In genomic region chr6:27507041-27507956, GRCh38 we compare ENCODE assay signal across 23 cellular contexts. TPM values are rescaled to one million over a fixed set of nuclear protein-coding genes. Genes with fewer than 3 reads are reported as not detected.
DNase-seq lines count a peak whose midpoint lies in the region; ATAC-seq, FAIRE-seq and TF ChIP-seq lines count a peak whose summit lies in the region.
"Had no signal": no experiment of that assay in that cellular context is flagged by ENCODE, and none has a peak within 500 bp of the region (broad histone marks: within the 10 kb centered on the region; RNA-seq: fewer than 3 reads in every experiment).

No MANE protein-coding gene starts in this region.

- H3K27me3 ChIP-seq in HCT116 (ENCODE audit: insufficient read depth, low read length) = no peaks in the 10 kb centered on the region
- H3K27me3 ChIP-seq in OCI-LY3 (ENCODE audit: low read depth, low read length) = no peaks in the 10 kb centered on the region
- H3K27me3 ChIP-seq in K562 (ENCODE audit: control insufficient read depth in 2 of 2, insufficient read depth in 2 of 2, low read length in 2 of 2) = no peaks in the 10 kb centered on the region
- H3K27me3 ChIP-seq in H7 (ENCODE audit: control insufficient read depth, insufficient read depth, low read length) = no peaks in the 10 kb centered on the region

- H3K4me2 ChIP-seq in HCT116 (ENCODE audit: low read length) = peak overlapping the region; percentile 40
- peak overlapping the region; percentile 90 for H3K4me2 ChIP-seq in OCI-LY3 (ENCODE audit: low read length)
- peak overlapping the region; percentile 14; the same call in 1 of the 2 replicates for H3K4me2 ChIP-seq in K562 (ENCODE audit: insufficient read depth, low read length)

- H4K20me1 ChIP-seq in HCT116 (ENCODE audit: insufficient read depth) (no peaks in the 10 kb centered on the region), OCI-LY3 (ENCODE audit: insufficient read depth, low read length) (no peaks in the 10 kb centered on the region), K562 (replicated peaks; ENCODE audit: control insufficient read depth, insufficient read depth, low read length) (no peaks in the 10 kb centered on the region; the same call in 1 of the 2 replicates)

- H2AFZ ChIP-seq in HCT116 (ENCODE audit: low read depth, low read length, poor library complexity, severe bottlenecking) = peak overlapping the region; percentile 78
- no peak overlapping the region for H2AFZ ChIP-seq in OCI-LY3 (ENCODE audit: low read depth, low read length)
- peak overlapping the region; percentile 18 for H2AFZ ChIP-seq in K562 (ENCODE audit: low read depth, low read length)

- BruUV-seq in HCT116 (replicated peaks; lab: Mats Ljungman, UMichigan) = no TSS peak
- BruUV-seq in K562 (replicated peaks; lab: Mats Ljungman, UMichigan) = no TSS peak

- no peaks in the 10 kb centered on the region for H3K36me3 ChIP-seq in HCT116 (ENCODE audit: control insufficient read depth in 1 of 2, insufficient read depth in 2 of 2, low read length in 2 of 2)
- no peaks in the 10 kb centered on the region for H3K36me3 ChIP-seq in OCI-LY3 (replicated peaks; ENCODE audit: low read depth, low read length)
- no peaks in the 10 kb centered on the region for H3K36me3 ChIP-seq in K562 (ENCODE audit: control insufficient read depth, insufficient read depth, low read length)
- no peaks in the 10 kb centered on the region for H3K36me3 ChIP-seq in H7 (replicated peaks; ENCODE audit: control insufficient read depth, insufficient read depth, low read length)
- H3K36me3 ChIP-seq: BE2C had no signal

- peaks cover 24% of the 10 kb centered on the region for H3K36me3 Mint-ChIP-seq in stimulated activated effector memory CD8-positive, alpha-beta T cell treated with anti-CD3 and anti-CD28 coated beads, Interleukin-12 subunit alpha, Interleukin-12 subunit beta, amount 100 ng/mL, for 72 hours

- no peak overlapping the region for H3K4me3 ChIP-seq in HCT116 (replicated peaks in 1 of 2; ENCODE audit: low read depth in 1 of 2, low read length in 2 of 2)
- no peak overlapping the region for H3K4me3 ChIP-seq in OCI-LY3 (ENCODE audit: low read length)
- no peak overlapping the region for H3K4me3 ChIP-seq in K562
- H3K4me3 ChIP-seq in H7 (ENCODE audit: insufficient read depth, low read depth, low read length) = no peak overlapping the region

- FAIRE-seq in K562 (lab: Jason Lieb, UNC) = no peak
- FAIRE-seq: GM12891 had no signal

- ATAC-seq in HCT116 = no peak
- no peak for ATAC-seq in K562
- ATAC-seq in HG03196 (IDR thresholded peaks at IDR 0.05; ENCODE audit: unreplicated experiment) = no peak
- ATAC-seq in stimulated activated effector memory CD8-positive, alpha-beta T cell treated with anti-CD3 and anti-CD28 coated beads, Interleukin-12 subunit alpha, Interleukin-12 subunit beta, amount 100 ng/mL, for 72 hours = no peak
- no peak for ATAC-seq in HG02852 (IDR thresholded peaks at IDR 0.05; ENCODE audit: unreplicated experiment)

- H3K9me3 ChIP-seq in HCT116 (ENCODE audit: control insufficient read depth in 1 of 2, insufficient read depth in 1 of 2, low read depth in 1 of 2, low read length in 2 of 2) (no peaks in the 10 kb centered on the region), OCI-LY3 (ENCODE audit: insufficient read depth, low read length) (no peaks in the 10 kb centered on the region), K562 (replicated peaks; ENCODE audit: control insufficient read depth, insufficient read depth, low read depth, low read length) (no peaks in the 10 kb centered on the region)
- H3K9me3 ChIP-seq: BE2C had no signal

- RAD21 ChIA-PET in HCT116 (lab: Charles Lee; ENCODE audit: low non-redundant PET in 1 of 2, low total read pairs in 2 of 2, uncharacterized antibody in 2 of 2, unreplicated experiment in 2 of 2) = no interaction called here

- in situ Hi-C loops in K562 (cut with MboI) = no loop called here

- no peak for TF ChIP-seq EP300 in K562 (IDR thresholded peaks at IDR 0.05; ENCODE audit: low read length)

- no peaks in the 10 kb centered on the region for H3K9me3 Mint-ChIP-seq in stimulated activated effector memory CD8-positive, alpha-beta T cell treated with anti-CD3 and anti-CD28 coated beads, Interleukin-12 subunit alpha, Interleukin-12 subunit beta, amount 100 ng/mL, for 72 hours
- H3K9me3 Mint-ChIP-seq: T-helper 1 cell treated with Interleukin-12 subunit alpha and Interleukin-12 subunit beta and Interleukin-4 antibody, amounts not matched to agents 30 μg/mL and 1 μg/mL, for 36 hours had no signal

- no peak for TF ChIP-seq CTCF in HCT116 (IDR thresholded peaks at IDR 0.05 in 2 of 3, conservative IDR thresholded peaks at IDR 0.05 in 1 of 3; ENCODE audit: borderline replicate concordance in 1 of 3, insufficient read depth in 1 of 3, low read depth in 2 of 3, low read length in 2 of 3)
- no peak for TF ChIP-seq CTCF in OCI-LY3 (IDR thresholded peaks at IDR 0.05; ENCODE audit: low read depth, low read length)
- no peak for TF ChIP-seq CTCF in K562 (IDR thresholded peaks at IDR 0.05 in 2 of 3, conservative IDR thresholded peaks at IDR 0.05 in 1 of 3; ENCODE audit: insufficient read depth in 2 of 3, low read depth in 1 of 3, low read length in 3 of 3)

- H3K9ac ChIP-seq in HCT116 (ENCODE audit: low read length) (no peak overlapping the region), OCI-LY3 (ENCODE audit: low read length) (no peak overlapping the region), K562 (ENCODE audit: insufficient read depth in 1 of 2, low read depth in 2 of 2, low read length in 2 of 2) (no peak overlapping the region)

- WGBS in K562 (ENCODE audit: insufficient coverage, low coverage, missing lambda C conversion rate) = 32% methylated on average over 8 of the region's 9 CpGs

- peaks cover 2% of the 10 kb centered on the region for H3K9me1 ChIP-seq in K562 (ENCODE audit: control insufficient read depth, insufficient read depth, low read length)

- CTCF ChIA-PET in HCT116 (lab: Charles Lee) (interaction anchor here (2.0 to 3.8 kb wide), 2 partner anchors 12 to 245 kb away, joined by 11 to 12 read pairs; no protein-coding TSS in a partner anchor), K562 (lab: Yijun Ruan, JAX; ENCODE audit: low intra/inter-chr PET ratio) (no interaction called here)

- H3K4me1 ChIP-seq in HCT116 (ENCODE audit: control insufficient read depth in 1 of 2, insufficient read depth in 2 of 2, low read length in 2 of 2) (peaks cover 7 to 30% of the 10 kb centered on the region in 2 experiments; a peak in 3 of 4 replicates), OCI-LY3 (ENCODE audit: low read length) (peaks cover 36% of the 10 kb centered on the region), K562 (replicated peaks in 1 of 2; ENCODE audit: control insufficient read depth in 2 of 2, insufficient read depth in 2 of 2, low read length in 2 of 2) (peaks cover 8 to 29% of the 10 kb centered on the region in 2 experiments)

- no peak overlapping the region for H3K4me3 Mint-ChIP-seq in stimulated activated effector memory CD8-positive, alpha-beta T cell treated with anti-CD3 and anti-CD28 coated beads, Interleukin-12 subunit alpha, Interleukin-12 subunit beta, amount 100 ng/mL, for 72 hours
- H3K4me3 Mint-ChIP-seq: T-helper 1 cell treated with Interleukin-12 subunit alpha and Interleukin-12 subunit beta and Interleukin-4 antibody, amounts not matched to agents 30 μg/mL and 1 μg/mL, for 36 hours had no signal

- TF ChIP-seq RAD21 in HCT116 (IDR thresholded peaks at IDR 0.05; ENCODE audit: low read depth) (no peak), K562 (CRISPR knock-in tag; conservative IDR thresholded peaks at IDR 0.05 in 1 of 2, IDR thresholded peaks at IDR 0.05 in 1 of 2) (no peak)

- POLR2A ChIA-PET in HCT116 (lab: Charles Lee) (interaction anchor here (1.2 kb wide), 1 partner anchor 34 kb away, joined by 3 read pairs; the partner anchor contains the start of gene ZNF184), K562 (lab: Yijun Ruan, JAX) (interaction anchor here (1.0 to 5.6 kb wide), 6 partner anchors 11 to 270 kb away, joined by 3 to 35 read pairs (median 4); no protein-coding TSS in a partner anchor)

- H3K27ac Mint-ChIP-seq in stimulated activated effector memory CD8-positive, alpha-beta T cell treated with anti-CD3 and anti-CD28 coated beads, Interleukin-12 subunit alpha, Interleukin-12 subunit beta, amount 100 ng/mL, for 72 hours = no peak overlapping the region
- H3K27ac Mint-ChIP-seq: T-helper 1 cell treated with Interleukin-12 subunit alpha and Interleukin-12 subunit beta and Interleukin-4 antibody, amounts not matched to agents 30 μg/mL and 1 μg/mL, for 36 hours had no signal

- no peak overlapping the region for H3K27ac ChIP-seq in HCT116 (ENCODE audit: low read depth, low read length)
- H3K27ac ChIP-seq in OCI-LY3 (ENCODE audit: low read length) = no peak overlapping the region
- no peak overlapping the region for H3K27ac ChIP-seq in K562 (ENCODE audit: extremely low read depth, low read depth, low read length)
- H3K27ac ChIP-seq: HL-60 had no signal

- H3K4me1 Mint-ChIP-seq in stimulated activated effector memory CD8-positive, alpha-beta T cell treated with anti-CD3 and anti-CD28 coated beads, Interleukin-12 subunit alpha, Interleukin-12 subunit beta, amount 100 ng/mL, for 72 hours = peaks cover 25% of the 10 kb centered on the region

- H3K79me2 ChIP-seq in HCT116 (ENCODE audit: insufficient read depth, low read length) (no peaks in the 10 kb centered on the region), OCI-LY3 (ENCODE audit: low read length) (no peaks in the 10 kb centered on the region), K562 (ENCODE audit: control insufficient read depth, insufficient read depth, low read length) (no peaks in the 10 kb centered on the region)

- no peaks in the 10 kb centered on the region for H3K9me2 ChIP-seq in HCT116 (ENCODE audit: insufficient read depth)

- peak; percentile 35 for DNase-seq in ELR (ENCODE audit: low read depth)
- no peak for DNase-seq in HCT116 (ENCODE audit: low read depth, low spot score)
- no peak for DNase-seq in K562 (ENCODE audit: extremely low read depth in 1 of 4, low spot score in 3 of 4)
- no peak for DNase-seq in H7
- DNase-seq in stimulated activated effector memory CD8-positive, alpha-beta T cell treated with anti-CD3 and anti-CD28 coated beads, Interleukin-12 subunit alpha, Interleukin-12 subunit beta, amount 100 ng/mL, for 72 hours (ENCODE audit: low spot score in 2 of 2) = no peak
- DNase-seq: BE2C, DMS79, GOT3, IMR-90, Karpas-422, NCI-H1092 treated with DMSO at 0.1 percent for 48 hours, NCI-H1436 treated with DMSO at 0.1 percent for 48 hours, NCI-H2029, NCI-H226, NCI-H524, NCI-H774, Right ventricle myocardium superior had no signal

- TF ChIP-seq POLR2A in HCT116 (IDR thresholded peaks at IDR 0.05; ENCODE audit: borderline replicate concordance, extremely low read depth, insufficient read depth, insufficient read length) (no peak), K562 (conservative IDR thresholded peaks at IDR 0.05) (no peak)

- intact Hi-C loops in HCT116 (cut with micrococcal nuclease) = no loop called here
- intact Hi-C loops in K562 (cut with micrococcal nuclease) = loop anchor here (10.0 kb wide), 1 partner anchor 388 kb away; a partner anchor contains a TSS

RNA-seq across cellular contexts. Expression of gene ZNF184, which starts 34.4 kb away (rescaled TPM):
- total RNA-seq in HCT116 (2021; ENCODE audit: unreplicated experiment) (9.4 TPM), K562 (2014; rRNA removed) (10.2 and 11.2 TPM in 2 replicates), K562 (2014; rRNA removed; fragmentation: Illumina TruSeq; extraction: Trizol) (21.6 and 25.5 TPM in 2 replicates), K562 (2015; rRNA removed; fragmentation: Illumina TruSeq; extraction: Trizol) (22.1 and 22.2 TPM in 2 replicates), K562 (2021) (10.7 and 11.0 TPM in 2 replicates)
- 2.5 and 3.9 TPM in 2 replicates for polyA plus RNA-seq in HCT116 (2012)
- total RNA-seq in K562 (2011; cell fraction: chromatin; rRNA removed; ENCODE audit: low replicate concordance) = 6.7 and 29.3 TPM in 2 replicates
- 3.5 and 7.0 TPM in 2 replicates for total RNA-seq in K562 (2011; cell fraction: nucleolus; rRNA removed)
- total RNA-seq in K562 (2011; cell fraction: nucleoplasm; rRNA removed) = 6.2 and 9.2 TPM in 2 replicates
- polyA plus RNA-seq in K562 (2011; rRNA removed) (11.6 and 13.8 TPM in 2 replicates), K562 (2014; fragmentation: Illumina TruSeq; extraction: Trizol) (12.8 and 16.2 TPM in 2 replicates), K562 (2014; fragmentation: Nextera tagmentation; extraction: Ambion mirVana) (10 to 100 TPM in 1 of 2 experiments, 1 to 10 TPM in 1; 7.6 to 12.8 TPM), K562 (2014; rRNA removed) (7.7 and 9.0 TPM in 2 replicates)
- polyA plus RNA-seq in K562 (2011; cell fraction: cytosol; rRNA removed) = 1.7 and 4.6 TPM in 2 replicates
- 4.5 and 9.0 TPM in 2 replicates for polyA plus RNA-seq in K562 (2011; cell fraction: nucleus; rRNA removed)
- 7.6 and 9.3 TPM in 2 replicates for polyA plus RNA-seq in K562 (2012)
- polyA minus RNA-seq in K562 (2011; rRNA and poly(A)+ RNA removed) = 18.5 and 30.8 TPM in 2 replicates
- polyA minus RNA-seq in K562 (2011; cell fraction: cytosol; rRNA and poly(A)+ RNA removed) = 7.3 and 7.5 TPM in 2 replicates
- 6.5 and 12.1 TPM in 2 replicates for polyA minus RNA-seq in K562 (2011; cell fraction: nucleus; rRNA and poly(A)+ RNA removed)
- 5.8 and 7.9 TPM in 2 replicates for total RNA-seq in H7 (2014; rRNA removed; shearing (Covaris generic))

Comparison
In these comparisons a context has a peak if more than half of its experiments do, and no peak if none do; other contexts are left out.
1. H3K4me2 ChIP-seq: peak in every context shown above with its lines; median percentile 90 in OCI-LY3; 40 in HCT116; 14 in K562.